ENCODE assay signal across 8 cellular contexts in genomic region chr11:17353228-17354021, GRCh38. TPM values are rescaled to one million over a fixed set of nuclear protein-coding genes. Genes with fewer than 3 reads are reported as not detected.
DNase-seq lines count a peak whose midpoint lies in the region; ATAC-seq and TF ChIP-seq lines count a peak whose summit lies in the region.

No MANE protein-coding gene starts in this region.

- peak in 1 of 2 donors; percentile 57 for TF ChIP-seq POLR2A in adrenal gland (IDR thresholded peaks at IDR 0.05)

- H2AFZ ChIP-seq in parathyroid adenoma = peak overlapping the region; percentile 81

- no peak overlapping the region for H3K9ac ChIP-seq in parathyroid adenoma

- H3K36me3 ChIP-seq in adrenal gland (replicated peaks in 1 of 2) = no peaks in the 10 kb centered on the region
- no peaks in the 10 kb centered on the region for H3K36me3 ChIP-seq in heart right ventricle
- H3K36me3 ChIP-seq in parathyroid adenoma (ENCODE audit: control insufficient read depth, insufficient read depth, low read length) = no peaks in the 10 kb centered on the region
- no peaks in the 10 kb centered on the region for H3K36me3 ChIP-seq in upper lobe of right lung

- H3K4me3 ChIP-seq in adrenal gland (peak overlapping the region in 2 of 4 donors; percentile 45 to 55), heart right ventricle (peak overlapping the region; percentile 50 to 77 (median 71)), parathyroid adenoma (ENCODE audit: low read depth, low read length) (peak overlapping the region; percentile 74), upper lobe of right lung (peak overlapping the region; percentile 69)

- H3K27ac ChIP-seq in adrenal gland (peak overlapping the region; percentile 9 to 84 (median 76)), heart right ventricle (peak overlapping the region; percentile 68 to 89 (median 83)), parathyroid adenoma (peak overlapping the region; percentile 77), upper lobe of right lung (peak overlapping the region; percentile 78)

- H3K9me3 ChIP-seq in adrenal gland (replicated peaks in 1 of 3) = no peaks in the 10 kb centered on the region
- no peaks in the 10 kb centered on the region for H3K9me3 ChIP-seq in heart right ventricle
- H3K9me3 ChIP-seq in parathyroid adenoma (ENCODE audit: control insufficient read depth, low read length) = no peaks in the 10 kb centered on the region
- H3K9me3 ChIP-seq in upper lobe of right lung = no peaks in the 10 kb centered on the region

- TF ChIP-seq CTCF in adrenal gland (IDR thresholded peaks at IDR 0.05) = peak in 1 of 6 experiments; percentile 2
- TF ChIP-seq CTCF in heart right ventricle (IDR thresholded peaks at IDR 0.05) = no peak
- TF ChIP-seq CTCF in parathyroid adenoma (IDR thresholded peaks at IDR 0.05) = no peak
- no peak for TF ChIP-seq CTCF in upper lobe of right lung (IDR thresholded peaks at IDR 0.05)

- DNase-seq in AML-193 (lab: John Stamatoyannopoulos, UW) = peak; percentile 22 to 36
- DNase-seq in NCI-H1092 (lab: John Stamatoyannopoulos, UW) = peak; percentile 76
- peak; percentile 90 for DNase-seq in SW480 (ENCODE audit: low spot score)
- DNase-seq in adrenal gland = peak; percentile 70 to 82 (median 78)
- peak; percentile 72 to 76 for DNase-seq in heart right ventricle
- peak; percentile 87 for DNase-seq in upper lobe of right lung

- no peaks in the 10 kb centered on the region for H3K27me3 ChIP-seq in adrenal gland
- peaks cover 0 to 4% (median 0%) of the 10 kb centered on the region in 7 donors for H3K27me3 ChIP-seq in heart right ventricle
- H3K27me3 ChIP-seq in parathyroid adenoma (ENCODE audit: control insufficient read depth, insufficient read depth, low read length) = no peaks in the 10 kb centered on the region
- H3K27me3 ChIP-seq in upper lobe of right lung = no peaks in the 10 kb centered on the region

- peak overlapping the region; percentile 92 for H3K4me2 ChIP-seq in parathyroid adenoma (ENCODE audit: low read length)

- peaks cover 2% of the 10 kb centered on the region for H3K79me2 ChIP-seq in parathyroid adenoma

- peaks cover 8 to 20% of the 10 kb centered on the region in 2 donors for H3K4me1 ChIP-seq in adrenal gland (replicated peaks in 1 of 2)
- peaks cover 0 to 34% (median 16%) of the 10 kb centered on the region in 9 donors for H3K4me1 ChIP-seq in heart right ventricle
- H3K4me1 ChIP-seq in parathyroid adenoma = no peaks in the 10 kb centered on the region
- H3K4me1 ChIP-seq in upper lobe of right lung = peaks cover 22% of the 10 kb centered on the region

- intact Hi-C loops in adrenal gland (cut with DNase I) = loop anchor here in 1 of 2 donors (10.0 kb wide), 1 partner anchor 129 kb away; no protein-coding TSS in a partner anchor
- intact Hi-C loops in heart right ventricle (cut with DNase I) = loop anchor here in 2 of 10 donors (5.0 kb wide), 2 partner anchors 76 to 121 kb away; partner anchors contain the start of gene NUCB2 (in 2 of the 2)
- intact Hi-C loops in upper lobe of right lung (cut with DNase I) = no loop called here

- 0 to 1% (median 0%) methylated on average over 17 to 60 of the region's 60 CpGs for WGBS in adrenal gland, 4 donors
- WGBS in heart right ventricle, 2 donors = 0% methylated on average over 59 to 60 of the region's 60 CpGs

- ATAC-seq in GM19455 (IDR thresholded peaks at IDR 0.05; ENCODE audit: unreplicated experiment) = peak; percentile 23
- peak; percentile 82 to 90 (median 85) for ATAC-seq in heart right ventricle
- peak; percentile 85 for ATAC-seq in upper lobe of right lung

RNA-seq across cellular contexts. Expression of gene NCR3LG1, which starts 1.8 kb away (rescaled TPM):
- total RNA-seq in adrenal gland (1 to 10 TPM in 7 of 8 donors, under 1 TPM in 1; 0.76 to 7.3 (median 1.4) TPM), heart right ventricle (1 to 10 TPM in 7 of 10 donors, under 1 TPM in 3; 0.64 to 2.1 (median 1.3) TPM), upper lobe of right lung (5.6 TPM)
- polyA plus RNA-seq in adrenal gland (1 to 10 TPM in 1 of 3 donors, under 1 TPM in 2; 0.13 to 3.6 (median 0.32) TPM), heart right ventricle (under 1 TPM; 0.07 to 0.29 TPM)

RNA-seq across cellular contexts. Expression of gene KCNJ11, which starts 35.0 kb away (rescaled TPM):
- 1 to 10 TPM in 6 of 8 donors, under 1 TPM in 2; 0.17 to 3.2 (median 1.8) TPM for total RNA-seq in adrenal gland
- 1 to 10 TPM in 1 of 3 donors, under 1 TPM in 2; 0.27 to 1.6 (median 0.35) TPM for polyA plus RNA-seq in adrenal gland
- total RNA-seq in heart right ventricle = 10 to 100 TPM in 8 of 10 donors, 1 to 10 TPM in 2; 8.9 to 27.0 (median 14.4) TPM
- polyA plus RNA-seq in heart right ventricle = 10 to 100 TPM; 11.1 to 15.0 TPM
- total RNA-seq in upper lobe of right lung = 6.3 TPM

Comparison
In these comparisons a context has a peak if more than half of its experiments do, and no peak if none do; other contexts are left out.
1. DNase-seq: peak in every context shown above with its lines; median percentile 90 in SW480; 87 in upper lobe of right lung; 78 in adrenal gland; 76 in NCI-H1092; 74 in heart right ventricle; 29 in AML-193.
2. ATAC-seq: peak in every context shown above with its lines; median percentile 85 in heart right ventricle; 85 in upper lobe of right lung; 23 in GM19455.